In the genomic region with DNA sequence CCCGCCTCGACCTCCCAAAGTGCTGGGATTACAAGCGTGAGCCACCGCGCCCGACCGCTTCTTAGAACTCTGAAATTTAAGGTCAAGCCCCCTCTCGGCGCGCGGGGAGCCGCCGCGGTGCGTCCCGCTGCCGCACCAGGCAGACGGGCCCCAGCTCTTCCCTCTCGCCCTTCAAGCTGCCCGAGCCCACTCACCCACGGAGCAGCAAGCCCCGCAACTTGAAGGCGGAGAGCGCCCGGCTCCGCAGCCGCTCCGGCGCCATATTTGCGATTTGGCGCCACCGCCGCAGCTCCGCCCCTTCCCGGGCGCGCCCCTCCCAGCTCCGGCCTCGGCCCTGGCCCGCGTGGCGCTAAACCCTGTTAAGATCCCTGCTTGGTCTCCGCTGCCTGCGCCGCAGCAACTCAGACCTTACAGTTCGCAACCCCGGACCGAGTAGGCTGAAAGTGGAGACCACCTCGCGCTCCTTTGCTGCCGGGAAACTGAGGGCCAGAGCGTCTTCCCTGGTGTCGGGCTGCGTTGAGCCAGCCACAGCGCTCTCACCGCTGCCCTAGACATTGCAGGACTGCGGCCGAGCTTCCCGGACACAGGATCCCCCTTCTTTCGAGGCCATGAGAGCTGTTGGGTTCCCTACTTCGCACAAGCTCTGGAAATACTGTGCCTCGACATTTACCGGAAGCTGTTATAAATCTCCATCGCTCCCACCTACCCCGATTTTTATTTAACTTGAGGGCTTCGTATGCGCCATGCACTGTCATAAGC, we compare ENCODE assay signal across 8 cellular contexts. TPM values are rescaled to one million over a fixed set of nuclear protein-coding genes. Genes with fewer than 3 reads are reported as not detected.
DNase-seq lines count a peak whose midpoint lies in the region; ATAC-seq, FAIRE-seq and TF ChIP-seq lines count a peak whose summit lies in the region.

A gene with protein sequence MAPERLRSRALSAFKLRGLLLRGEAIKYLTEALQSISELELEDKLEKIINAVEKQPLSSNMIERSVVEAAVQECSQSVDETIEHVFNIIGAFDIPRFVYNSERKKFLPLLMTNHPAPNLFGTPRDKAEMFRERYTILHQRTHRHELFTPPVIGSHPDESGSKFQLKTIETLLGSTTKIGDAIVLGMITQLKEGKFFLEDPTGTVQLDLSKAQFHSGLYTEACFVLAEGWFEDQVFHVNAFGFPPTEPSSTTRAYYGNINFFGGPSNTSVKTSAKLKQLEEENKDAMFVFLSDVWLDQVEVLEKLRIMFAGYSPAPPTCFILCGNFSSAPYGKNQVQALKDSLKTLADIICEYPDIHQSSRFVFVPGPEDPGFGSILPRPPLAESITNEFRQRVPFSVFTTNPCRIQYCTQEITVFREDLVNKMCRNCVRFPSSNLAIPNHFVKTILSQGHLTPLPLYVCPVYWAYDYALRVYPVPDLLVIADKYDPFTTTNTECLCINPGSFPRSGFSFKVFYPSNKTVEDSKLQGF (minus strand): TSS at position 273 of the 759 bp plus-strand sequence. CDS start 11 bp downstream, at position 262.

- H3K79me2 ChIP-seq in astrocyte (ENCODE audit: insufficient read depth, low read length), result peaks cover 15% of the 10 kb centered on the region
- H3K79me2 ChIP-seq in hepatocyte, result peaks cover 14% of the 10 kb centered on the region

- H2AFZ ChIP-seq in astrocyte (ENCODE audit: low read depth, low read length) (peak within 1 kb of the TSS; percentile 100), hepatocyte (peak within 1 kb of the TSS; percentile 83)

- no peaks in the 10 kb centered on the region for H3K9me2 ChIP-seq in hepatocyte (replicated peaks; ENCODE audit: insufficient read depth)

- intact Hi-C loops in aorta (cut with DNase I), result no loop called here

- TF ChIP-seq POLR2A in GM15510 (IDR thresholded peaks at IDR 0.05; ENCODE audit: borderline replicate concordance, extremely low read depth, insufficient read length), result peak; percentile 79

- H3K27me3 ChIP-seq in astrocyte (ENCODE audit: insufficient read depth, low read length) (no peaks in the 10 kb centered on the region), hepatocyte (no peaks in the 10 kb centered on the region), aorta (ENCODE audit: control insufficient read depth in 1 of 2, insufficient read depth in 2 of 2, low read length in 1 of 2) (no peaks in the 10 kb centered on the region)

- peak; percentile 85 for ATAC-seq in HG02759 (IDR thresholded peaks at IDR 0.05; ENCODE audit: unreplicated experiment)
- ATAC-seq in aorta (ENCODE audit: low FRiP score), result peak; percentile 90

- H3K36me3 ChIP-seq in astrocyte (ENCODE audit: insufficient read depth, low read length) (no peaks in the 10 kb centered on the region), hepatocyte (replicated peaks; ENCODE audit: insufficient read depth, low read depth) (no peaks in the 10 kb centered on the region), aorta (ENCODE audit: control insufficient read depth in 1 of 2, insufficient read depth in 2 of 2, low read length in 1 of 2) (no peaks in the 10 kb centered on the region)

- H3K4me2 ChIP-seq in astrocyte (ENCODE audit: low read length) (peak within 1 kb of the TSS; percentile 86), hepatocyte (peak within 1 kb of the TSS; percentile 81)

- H3K4me3 Mint-ChIP-seq in T-helper 2 cell treated with Interferon-gamma antibody and Interleukin-4, amounts not matched to agents 5 μg/mL and 100 μg/mL, for 36 hours, result peak within 1 kb of the TSS; percentile 91
- H3K4me3 Mint-ChIP-seq in astrocyte (ENCODE audit: unreplicated experiment), result peak within 1 kb of the TSS; percentile 82

- no peak for FAIRE-seq in astrocyte (lab: Jason Lieb, UNC)

- no peaks in the 10 kb centered on the region for H4K20me1 ChIP-seq in astrocyte (ENCODE audit: insufficient read depth, low read length)
- no peaks in the 10 kb centered on the region for H4K20me1 ChIP-seq in hepatocyte (ENCODE audit: insufficient read depth, poor library complexity, severe bottlenecking)

- peaks cover 19% of the 10 kb centered on the region for H3K36me3 Mint-ChIP-seq in T-helper 2 cell treated with Interferon-gamma antibody and Interleukin-4, amounts not matched to agents 5 μg/mL and 100 μg/mL, for 36 hours (ENCODE audit: low read depth)
- H3K36me3 Mint-ChIP-seq in astrocyte (ENCODE audit: low read depth, unreplicated experiment), result no peaks in the 10 kb centered on the region

- no peaks in the 10 kb centered on the region for H3K27me3 Mint-ChIP-seq in T-helper 2 cell treated with Interferon-gamma antibody and Interleukin-4, amounts not matched to agents 5 μg/mL and 100 μg/mL, for 36 hours (ENCODE audit: low read depth)
- H3K27me3 Mint-ChIP-seq in astrocyte (ENCODE audit: low read depth, unreplicated experiment), result no peaks in the 10 kb centered on the region

- TF ChIP-seq CTCF in astrocyte (IDR thresholded peaks at IDR 0.05; ENCODE audit: insufficient read depth, low read depth, low read length), result no peak
- peak; percentile 22 for TF ChIP-seq CTCF in hepatocyte (IDR thresholded peaks at IDR 0.05; ENCODE audit: poor library complexity)

- peak within 1 kb of the TSS; percentile 88 for H3K27ac Mint-ChIP-seq in T-helper 2 cell treated with Interferon-gamma antibody and Interleukin-4, amounts not matched to agents 5 μg/mL and 100 μg/mL, for 36 hours
- H3K27ac Mint-ChIP-seq in astrocyte (ENCODE audit: unreplicated experiment), result peak within 1 kb of the TSS; percentile 41

- peak within 1 kb of the TSS; percentile 79 for H3K9ac ChIP-seq in astrocyte (ENCODE audit: low read length)

- H3K9me3 ChIP-seq in astrocyte (ENCODE audit: insufficient read depth, low read depth, low read length) (no peaks in the 10 kb centered on the region), hepatocyte (ENCODE audit: low read depth) (no peaks in the 10 kb centered on the region), aorta (ENCODE audit: control insufficient read depth, low read length) (no peaks in the 10 kb centered on the region)

- H3K4me3 ChIP-seq in astrocyte (ENCODE audit: insufficient read depth, low read depth, low read length), result peak within 1 kb of the TSS; percentile 72
- H3K4me3 ChIP-seq in hepatocyte, result peak within 1 kb of the TSS; percentile 68
- peak within 1 kb of the TSS; percentile 33 to 37 for H3K4me3 ChIP-seq in aorta (ENCODE audit: low read length in 2 of 2)

- DNase-seq in NCI-H146 (lab: John Stamatoyannopoulos, UW) (peak; percentile 79), astrocyte (ENCODE audit: low read depth) (peak; percentile 48), hepatocyte (ENCODE audit: low spot score) (peak; percentile 86), retina (peak; percentile 97), aorta (peak; percentile 83 to 93)
- peak; percentile 80 for DNase-seq in T-helper 2 cell treated with Interferon-gamma antibody and Interleukin-4, amounts not matched to agents 5 μg/mL and 100 μg/mL, for 36 hours (ENCODE audit: low spot score)

- WGBS in hepatocyte (ENCODE audit: low lambda C conversion rate, missing lambda C conversion rate), result 7% methylated on average over 66 of the region's 67 CpGs
- 4% methylated on average over 67 of the region's 67 CpGs for WGBS in aorta, 2 donors

- H3K4me1 ChIP-seq in astrocyte (ENCODE audit: insufficient read depth, low read length) (peaks cover 4% of the 10 kb centered on the region), hepatocyte (ENCODE audit: insufficient read depth) (peaks cover 5% of the 10 kb centered on the region), aorta (ENCODE audit: control insufficient read depth in 1 of 2, insufficient read depth in 2 of 2, low read length in 2 of 2) (no peaks in the 10 kb centered on the region)

- peaks cover 47% of the 10 kb centered on the region for H3K4me1 Mint-ChIP-seq in T-helper 2 cell treated with Interferon-gamma antibody and Interleukin-4, amounts not matched to agents 5 μg/mL and 100 μg/mL, for 36 hours (ENCODE audit: low read depth)
- no peaks in the 10 kb centered on the region for H3K4me1 Mint-ChIP-seq in astrocyte (ENCODE audit: low read depth, unreplicated experiment)

- H3K27ac ChIP-seq in astrocyte (ENCODE audit: low read depth, low read length) (peak within 1 kb of the TSS; percentile 62), hepatocyte (peak within 1 kb of the TSS; percentile 90), aorta (ENCODE audit: low read depth in 1 of 2, low read length in 2 of 2) (peak within 1 kb of the TSS in 1 of 2 donors; percentile 88)

- H3K9me3 Mint-ChIP-seq in T-helper 2 cell treated with Interferon-gamma antibody and Interleukin-4, amounts not matched to agents 5 μg/mL and 100 μg/mL, for 36 hours, result no peaks in the 10 kb centered on the region
- no peaks in the 10 kb centered on the region for H3K9me3 Mint-ChIP-seq in astrocyte (ENCODE audit: unreplicated experiment)

RNA-seq across cellular contexts. Expression of the gene that starts here (rescaled TPM):
- 2.0 and 3.0 TPM in 2 replicates for total RNA-seq in astrocyte
- total RNA-seq in hepatocyte, result 7.6 and 12.0 TPM in 2 replicates
- 3.2 and 3.9 TPM in 2 replicates for polyA plus RNA-seq in hepatocyte
- total RNA-seq in aorta, result 1 to 10 TPM; 1.2 to 3.2 TPM
- 10 to 100 TPM in 1 of 2 donors, 1 to 10 TPM in 1; 5.4 to 13.6 TPM for polyA plus RNA-seq in aorta
